In genomic region chr10:126935263-126935946, GRCh38 we compare ENCODE assay signal across 15 cellular contexts. TPM values are rescaled to one million over a fixed set of nuclear protein-coding genes. Genes with fewer than 3 reads are reported as not detected.
DNase-seq lines count a peak whose midpoint lies in the region; ATAC-seq and TF ChIP-seq lines count a peak whose summit lies in the region.
"Had no signal": no experiment of that assay in that cellular context is flagged by ENCODE, and none has a peak within 500 bp of the region (broad histone marks: within the 10 kb centered on the region; RNA-seq: fewer than 3 reads in every experiment).

No MANE protein-coding gene starts in this region.

- peaks cover 3% of the 10 kb centered on the region for H3K79me1 ChIP-seq in neuronal stem cell (ENCODE audit: low read depth, low read length)

- intact Hi-C loops in Right ventricle myocardium inferior (cut with DNase I): no loop called here

- peaks cover 10% of the 10 kb centered on the region for H3K4me1 Mint-ChIP-seq in endodermal cell
- H3K4me1 Mint-ChIP-seq in activated naive CD8-positive, alpha-beta T cell treated with anti-CD3 and anti-CD28 coated beads, Interleukin-2, amount 50 U/mL, for 24 hours: no peaks in the 10 kb centered on the region
- H3K4me1 Mint-ChIP-seq: activated naive CD8-positive, alpha-beta T cell treated with anti-CD3 and anti-CD28 coated beads, Interleukin-2, amount 10 ng/mL, durations not matched to agents 7 days and 5 days; naive thymus-derived CD8-positive, alpha-beta T cell had no signal

- no peak overlapping the region for H2BK15ac ChIP-seq in neuronal stem cell (ENCODE audit: low read length)

- H3K27me3 Mint-ChIP-seq in endodermal cell (ENCODE audit: insufficient read depth): no peaks in the 10 kb centered on the region
- H3K27me3 Mint-ChIP-seq in activated naive CD8-positive, alpha-beta T cell treated with anti-CD3 and anti-CD28 coated beads, Interleukin-2, amount 50 U/mL, for 24 hours: no peaks in the 10 kb centered on the region
- H3K27me3 Mint-ChIP-seq: activated naive CD8-positive, alpha-beta T cell treated with anti-CD3 and anti-CD28 coated beads, Interleukin-2, amount 10 ng/mL, durations not matched to agents 7 days and 5 days had no signal

- H3K4me3 Mint-ChIP-seq in endodermal cell: no peak overlapping the region
- H3K4me3 Mint-ChIP-seq in activated naive CD8-positive, alpha-beta T cell treated with anti-CD3 and anti-CD28 coated beads, Interleukin-2, amount 50 U/mL, for 24 hours: no peak overlapping the region
- H3K4me3 Mint-ChIP-seq: activated naive CD8-positive, alpha-beta T cell treated with anti-CD3 and anti-CD28 coated beads, Interleukin-2, amount 10 ng/mL, durations not matched to agents 7 days and 5 days; naive thymus-derived CD8-positive, alpha-beta T cell had no signal

- H3K4me2 ChIP-seq in neuronal stem cell (ENCODE audit: insufficient read depth, low read length, poor library complexity, severe bottlenecking): no peak overlapping the region

- no peak overlapping the region for H2BK12ac ChIP-seq in neuronal stem cell (ENCODE audit: low read length)

- H3K9me3 Mint-ChIP-seq in endodermal cell: peaks cover 19% of the 10 kb centered on the region
- peaks cover 4% of the 10 kb centered on the region for H3K9me3 Mint-ChIP-seq in activated naive CD8-positive, alpha-beta T cell treated with anti-CD3 and anti-CD28 coated beads, Interleukin-2, amount 50 U/mL, for 24 hours

- H4K8ac ChIP-seq in neuronal stem cell (ENCODE audit: low read depth, low read length): no peak overlapping the region

- H3K23ac ChIP-seq in neuronal stem cell (ENCODE audit: low read depth, low read length, poor library complexity): no peak overlapping the region

- H2AK5ac ChIP-seq in neuronal stem cell (ENCODE audit: low read depth, low read length): no peak overlapping the region

- H3K18ac ChIP-seq in neuronal stem cell (ENCODE audit: low read length): peak overlapping the region; percentile 52

- H3K14ac ChIP-seq in neuronal stem cell (ENCODE audit: low read length): no peak overlapping the region

- DNase-seq in GM03348 (ENCODE audit: low spot score) (peak; percentile 37), RWPE2 (ENCODE audit: low spot score) (no peak), endodermal cell (peak; percentile 3), neuronal stem cell (ENCODE audit: low spot score) (no peak), Right ventricle myocardium inferior (ENCODE audit: missing footprints) (no peak)
- no peak for DNase-seq in stimulated activated naive CD4-positive, alpha-beta T cell (lab: John Stamatoyannopoulos, UW)
- no peak for DNase-seq in activated naive CD8-positive, alpha-beta T cell treated with anti-CD3 and anti-CD28 coated beads, Interleukin-2, amount 50 U/mL, for 24 hours
- DNase-seq: activated CD8-positive, alpha-beta memory T cell treated with anti-CD3 and anti-CD28 coated beads, Interleukin-2, amount 50 U/mL, for 4 hours; activated naive CD8-positive, alpha-beta T cell treated with anti-CD3 and anti-CD28 coated beads, Interleukin-2, amount 10 ng/mL, durations not matched to agents 7 days and 5 days; MV-4-11; naive thymus-derived CD8-positive, alpha-beta T cell; NCI-H2227 treated with DMSO at 0.1 percent for 48 hours had no signal

- no peak overlapping the region for H2BK120ac ChIP-seq in neuronal stem cell (ENCODE audit: low read depth, low read length)

- no peak overlapping the region for H2AFZ ChIP-seq in neuronal stem cell (ENCODE audit: low read length)

- H3K27ac Mint-ChIP-seq in endodermal cell: no peak overlapping the region
- H3K27ac Mint-ChIP-seq in activated naive CD8-positive, alpha-beta T cell treated with anti-CD3 and anti-CD28 coated beads, Interleukin-2, amount 50 U/mL, for 24 hours: no peak overlapping the region
- H3K27ac Mint-ChIP-seq: activated naive CD8-positive, alpha-beta T cell treated with anti-CD3 and anti-CD28 coated beads, Interleukin-2, amount 10 ng/mL, durations not matched to agents 7 days and 5 days had no signal

- no peak overlapping the region for H2BK5ac ChIP-seq in neuronal stem cell (ENCODE audit: low read length)

- H3K36me3 ChIP-seq in RWPE2 (ENCODE audit: low read depth) (peaks cover 1% of the 10 kb centered on the region; the same call in 1 of the 2 replicates), endodermal cell (ENCODE audit: control insufficient read depth, insufficient read depth, low read length) (peaks cover 5% of the 10 kb centered on the region), neuronal stem cell (replicated peaks in 1 of 2; ENCODE audit: control insufficient read depth in 2 of 2, insufficient read depth in 2 of 2, low read length in 2 of 2) (peaks cover 0 to 12% of the 10 kb centered on the region in 2 donors)
- H3K36me3 ChIP-seq: thoracic aorta had no signal

- no peak overlapping the region for H4K91ac ChIP-seq in neuronal stem cell (ENCODE audit: low read depth, low read length, poor library complexity)

- no peaks in the 10 kb centered on the region for H3K27me3 ChIP-seq in RWPE2 (ENCODE audit: insufficient read depth, poor library complexity, severe bottlenecking)
- H3K27me3 ChIP-seq in endodermal cell (ENCODE audit: control insufficient read depth, insufficient read depth, low read length, poor library complexity, severe bottlenecking): no peaks in the 10 kb centered on the region
- H3K27me3 ChIP-seq in neuronal stem cell (ENCODE audit: control insufficient read depth in 3 of 3, insufficient read depth in 3 of 3, low read depth in 1 of 3, low read length in 3 of 3): no peaks in the 10 kb centered on the region

- H3K4ac ChIP-seq in neuronal stem cell (ENCODE audit: low read length): no peak overlapping the region

- H3K27ac ChIP-seq in RWPE2 (ENCODE audit: poor library complexity, severe bottlenecking) (peak overlapping the region; percentile 29), endodermal cell (ENCODE audit: low read depth, low read length) (no peak overlapping the region), neuronal stem cell (replicated peaks; ENCODE audit: low read length) (no peak overlapping the region)
- H3K27ac ChIP-seq: skin epidermis, thoracic aorta had no signal

- H3K4me1 ChIP-seq in RWPE2 (ENCODE audit: insufficient read depth, poor library complexity, severe bottlenecking) (no peaks in the 10 kb centered on the region), endodermal cell (ENCODE audit: control insufficient read depth, insufficient read depth, low read length) (no peaks in the 10 kb centered on the region), neuronal stem cell (ENCODE audit: control insufficient read depth in 2 of 2, insufficient read depth in 1 of 2, low read depth in 1 of 2, low read length in 2 of 2) (peaks cover 2% of the 10 kb centered on the region in 2 donors)

- peaks cover 46% of the 10 kb centered on the region for H3K36me3 Mint-ChIP-seq in endodermal cell (ENCODE audit: low read depth)
- H3K36me3 Mint-ChIP-seq in activated naive CD8-positive, alpha-beta T cell treated with anti-CD3 and anti-CD28 coated beads, Interleukin-2, amount 50 U/mL, for 24 hours (ENCODE audit: low read depth): no peaks in the 10 kb centered on the region
- H3K36me3 Mint-ChIP-seq: activated naive CD8-positive, alpha-beta T cell treated with anti-CD3 and anti-CD28 coated beads, Interleukin-2, amount 10 ng/mL, durations not matched to agents 7 days and 5 days; naive thymus-derived CD8-positive, alpha-beta T cell had no signal

- H3K9me3 ChIP-seq in RWPE2 (ENCODE audit: severe bottlenecking): no peaks in the 10 kb centered on the region
- peaks cover 29% of the 10 kb centered on the region for H3K9me3 ChIP-seq in endodermal cell (ENCODE audit: control insufficient read depth, low read length)
- H3K9me3 ChIP-seq in neuronal stem cell (replicated peaks in 1 of 2; ENCODE audit: control insufficient read depth in 2 of 2, insufficient read depth in 1 of 2, low read depth in 1 of 2, low read length in 2 of 2): peaks cover 0 to 9% of the 10 kb centered on the region in 2 donors
- H3K9me3 ChIP-seq: thoracic aorta had no signal

- TF ChIP-seq CTCF in RWPE2 (IDR thresholded peaks at IDR 0.05; ENCODE audit: poor library complexity, severe bottlenecking) (no peak), endodermal cell (conservative IDR thresholded peaks at IDR 0.05) (no peak)

- 80 to 82% methylated on average over 3 to 5 of the region's 5 CpGs for WGBS in endodermal cell (ENCODE audit: insufficient coverage in 1 of 2, insufficient read length in 1 of 2), 2 experiments
- WGBS in neuronal stem cell (ENCODE audit: extremely low coverage in 2 of 2, insufficient read length in 2 of 2, insufficient replicate concordance in 1 of 2), 2 donors: no CpG with 5 or more reads among the region's 5 CpGs

- no peak overlapping the region for H3K9ac ChIP-seq in endodermal cell (ENCODE audit: extremely low read depth, low read length, poor library complexity, severe bottlenecking)
- H3K9ac ChIP-seq in neuronal stem cell (ENCODE audit: low read depth, low read length, poor library complexity): peak overlapping the region; percentile 78

- H3K4me3 ChIP-seq in RWPE2 (ENCODE audit: severe bottlenecking) (no peak overlapping the region), endodermal cell (ENCODE audit: low read length) (no peak overlapping the region), neuronal stem cell (ENCODE audit: low read length in 2 of 2) (no peak overlapping the region)
- H3K4me3 ChIP-seq: skin epidermis, thoracic aorta had no signal

- ATAC-seq in RWPE2 (ENCODE audit: low read depth) (peak; percentile 89), Right ventricle myocardium inferior (no peak), HG03469 (IDR thresholded peaks at IDR 0.05; ENCODE audit: unreplicated experiment) (no peak)
- no peak for ATAC-seq in activated naive CD8-positive, alpha-beta T cell treated with anti-CD3 and anti-CD28 coated beads, Interleukin-2, amount 50 U/mL, for 24 hours
- ATAC-seq: naive thymus-derived CD8-positive, alpha-beta T cell had no signal

RNA-seq across cellular contexts. Expression of gene DOCK1, which starts 30.2 kb away (rescaled TPM):
- total RNA-seq in endodermal cell (10 to 100 TPM; 72.4 to 89.3 TPM), Right ventricle myocardium inferior (16.8 TPM)
- polyA plus RNA-seq in endodermal cell (2013, experiment 1 of 2): 33.7 TPM
- 35.9 TPM for polyA plus RNA-seq in endodermal cell (2013, experiment 2 of 2)
- 21.3 TPM for polyA plus RNA-seq in neuronal stem cell (2013, experiment 1 of 2)
- polyA plus RNA-seq in neuronal stem cell (2013, experiment 2 of 2): 21.3 TPM
- total RNA-seq: naive thymus-derived CD8-positive, alpha-beta T cell had no signal
- polyA plus RNA-seq: naive thymus-derived CD8-positive, alpha-beta T cell had no signal

Comparison
In these comparisons a context has a peak if more than half of its experiments do, and no peak if none do; other contexts are left out.
1. DNase-seq: peak in GM03348 (single experiment) and endodermal cell (single experiment); none in RWPE2 (single experiment), neuronal stem cell (single experiment), stimulated activated naive CD4-positive, alpha-beta T cell (0 of 6), activated naive CD8-positive, alpha-beta T cell treated with anti-CD3 and anti-CD28 coated beads, Interleukin-2, amount 50 U/mL, for 24 hours (single experiment) and Right ventricle myocardium inferior (single experiment).